In genomic region chr7:141640239-141640840, GRCh38 we compare ENCODE assay signal across 1 cellular context.
TF ChIP-seq lines count a peak whose summit lies in the region.

No MANE protein-coding gene starts in this region.

TF ChIP-seq in GM23338, 12 proteins besides CTCF, POLR2A, EP300 and RAD21 (continued from another document):
- TF ChIP-seq ZNF462 (CRISPR knock-in tag; IDR thresholded peaks at IDR 0.05) (no peak), NANOG (IDR thresholded peaks at IDR 0.05; ENCODE audit: borderline replicate concordance) (no peak), ZNF114 (CRISPR knock-in tag; IDR thresholded peaks at IDR 0.05) (no peak), ETS1 (IDR thresholded peaks at IDR 0.05) (no peak), CREB1 (CRISPR knock-in tag; IDR thresholded peaks at IDR 0.05; ENCODE audit: low read depth) (no peak), REST (IDR thresholded peaks at IDR 0.05; ENCODE audit: unreplicated experiment) (no peak), EZH2 (IDR thresholded peaks at IDR 0.05; ENCODE audit: low read depth, unreplicated experiment) (no peak)
